In genomic region chr6:157021267-157022021, GRCh38 we compare ENCODE assay signal across 8 cellular contexts.
DNase-seq lines count a peak whose midpoint lies in the region; ATAC-seq and TF ChIP-seq lines count a peak whose summit lies in the region.

No MANE protein-coding gene starts in this region.

- peaks cover 82% of the 10 kb centered on the region for H3K79me2 ChIP-seq in SK-N-SH (ENCODE audit: insufficient read depth)

- H3K9me3 Mint-ChIP-seq in activated naive CD4-positive, alpha-beta T cell treated with anti-CD3 and anti-CD28 coated beads, Interleukin-2, amount 50 U/mL, for 72 hours = no peaks in the 10 kb centered on the region
- no peaks in the 10 kb centered on the region for H3K9me3 Mint-ChIP-seq in glutamatergic neuron (ENCODE audit: unreplicated experiment)

- H3K9me3 ChIP-seq in SK-N-SH = no peaks in the 10 kb centered on the region; the same call in 1 of the 2 replicates
- H3K9me3 ChIP-seq in ovary = no peaks in the 10 kb centered on the region
- H3K9me3 ChIP-seq in thymus (ENCODE audit: control insufficient read depth) = no peaks in the 10 kb centered on the region

- TF ChIP-seq EP300 in SK-N-SH (IDR thresholded peaks at IDR 0.05; ENCODE audit: borderline replicate concordance in 1 of 2, low read depth in 1 of 2, low read length in 1 of 2) (peak in 1 of 2 experiments; percentile 23; a peak in 1 of 4 replicates), ovary (IDR thresholded peaks at IDR 0.05) (no peak)

- H3K36me3 Mint-ChIP-seq in activated naive CD4-positive, alpha-beta T cell treated with anti-CD3 and anti-CD28 coated beads, Interleukin-2, amount 50 U/mL, for 72 hours = peaks cover 0 to 18% of the 10 kb centered on the region in 2 donors
- H3K36me3 Mint-ChIP-seq in glutamatergic neuron (ENCODE audit: unreplicated experiment) = no peaks in the 10 kb centered on the region

- H3K36me3 ChIP-seq in SK-N-SH (replicated peaks in 1 of 2; ENCODE audit: control insufficient read depth in 1 of 2, insufficient read depth in 2 of 2, low read length in 1 of 2) (peaks cover 0 to 10% of the 10 kb centered on the region in 2 experiments), ovary (no peaks in the 10 kb centered on the region), thymus (ENCODE audit: control insufficient read depth, insufficient read depth) (no peaks in the 10 kb centered on the region)

- H3K27me3 ChIP-seq in SK-N-SH (ENCODE audit: insufficient read depth) = no peaks in the 10 kb centered on the region
- H3K27me3 ChIP-seq in ovary = no peaks in the 10 kb centered on the region
- H3K27me3 ChIP-seq in thymus (ENCODE audit: control insufficient read depth, insufficient read depth) = no peaks in the 10 kb centered on the region

- H3K4me3 Mint-ChIP-seq in glutamatergic neuron (ENCODE audit: unreplicated experiment) = peak overlapping the region; percentile 97

- ATAC-seq in activated naive CD4-positive, alpha-beta T cell treated with anti-CD3 and anti-CD28 coated beads, Interleukin-2, amount 50 U/mL, for 72 hours = peak; percentile 87 to 88

- peak overlapping the region; percentile 98 for H3K4me2 ChIP-seq in SK-N-SH

- TF ChIP-seq RAD21 in SK-N-SH (IDR thresholded peaks at IDR 0.05; ENCODE audit: low read length) = peak; percentile 40

- peaks cover 27% of the 10 kb centered on the region for H3F3A ChIP-seq in SK-N-SH (replicated peaks; ENCODE audit: insufficient read depth)

- peak overlapping the region; percentile 99 for H3K9ac ChIP-seq in SK-N-SH

- H3K27ac ChIP-seq in SK-N-SH (ENCODE audit: low read depth in 2 of 2, low read length in 1 of 2) (peak overlapping the region; percentile 98), ovary (peak overlapping the region; percentile 98 to 99), thymus (ENCODE audit: low read depth) (peak overlapping the region; percentile 99)

- H3K4me1 ChIP-seq in SK-N-SH (ENCODE audit: control insufficient read depth in 1 of 2, insufficient read depth in 2 of 2, low read depth in 1 of 2, low read length in 1 of 2) (peaks cover 5 to 16% of the 10 kb centered on the region in 2 experiments), ovary (ENCODE audit: insufficient read depth) (peaks cover 10% of the 10 kb centered on the region), thymus (ENCODE audit: control insufficient read depth, insufficient read depth, low read length) (peaks cover 12% of the 10 kb centered on the region)

- H4K20me1 ChIP-seq in SK-N-SH (ENCODE audit: insufficient read depth) = peaks cover 8% of the 10 kb centered on the region; the same call in 1 of the 2 replicates

- POLR2A ChIA-PET in SK-N-SH (lab: Yijun Ruan, JAX) = interaction anchor here (0.9 kb wide), 1 partner anchor 16 kb away, joined by 4 read pairs; no protein-coding TSS in a partner anchor

- intact Hi-C loops in ovary (cut with DNase I) = loop anchor here in 3 of 4 donors (2.0 to 10.0 kb wide), 4 partner anchors 243 to 457 kb away; partner anchors contain the start of gene ARID1B (in 1 of the 3)

- no peaks in the 10 kb centered on the region for H3K9me2 ChIP-seq in SK-N-SH

- H3K27me3 Mint-ChIP-seq in glutamatergic neuron (ENCODE audit: unreplicated experiment) = peaks cover 10% of the 10 kb centered on the region

- H2AFZ ChIP-seq in SK-N-SH (ENCODE audit: low read depth) = peak overlapping the region; percentile 74; the same call in 1 of the 2 replicates

- H3K4me3 ChIP-seq in SK-N-SH (ENCODE audit: low read depth in 2 of 2, low read length in 1 of 2) (peak overlapping the region; percentile 76 to 80), ovary (peak overlapping the region; percentile 88), thymus (ENCODE audit: low read length) (peak overlapping the region; percentile 86)

- WGBS in SK-N-SH (ENCODE audit: low lambda C conversion rate) = 2% methylated on average over 12 of the region's 92 CpGs
- WGBS in ovary, 3 donors = 0 to 1% (median 0%) methylated on average over 60 to 92 of the region's 92 CpGs
- WGBS in thymus = under 1% methylated on average over 92 of the region's 92 CpGs

- TF ChIP-seq POLR2A in GM10847 (IDR thresholded peaks at IDR 0.05; ENCODE audit: extremely low read depth, insufficient read length) (peak; percentile 85), ovary (IDR thresholded peaks at IDR 0.05) (peak; percentile 95)

- DNase-seq in HCEC 1CT = peak; percentile 84
- DNase-seq in M059J (ENCODE audit: low read depth) = peak; percentile 94
- DNase-seq in SK-N-SH = peak; percentile 94
- DNase-seq in activated naive CD4-positive, alpha-beta T cell treated with anti-CD3 and anti-CD28 coated beads, Interleukin-2, amount 50 U/mL, for 72 hours (ENCODE audit: low spot score in 2 of 2) = peak; percentile 88 to 92
- DNase-seq in glutamatergic neuron = peak; percentile 88
- peak; percentile 90 to 93 (median 93) for DNase-seq in ovary

- TF ChIP-seq CTCF in SK-N-SH (IDR thresholded peaks at IDR 0.05) (peak; percentile 43), glutamatergic neuron (IDR thresholded peaks at IDR 0.05; ENCODE audit: partially characterized antibody, unreplicated experiment) (peak; percentile 51), ovary (IDR thresholded peaks at IDR 0.05) (peak in 2 of 3 donors; percentile 44 to 57)

- CTCF ChIA-PET in SK-N-SH (lab: Yijun Ruan, JAX) = interaction anchor here (0.7 to 1.8 kb wide), 11 partner anchors 11 to 253 kb away, joined by 3 to 5 read pairs (median 3); no protein-coding TSS in a partner anchor

- H3K27ac Mint-ChIP-seq in activated naive CD4-positive, alpha-beta T cell treated with anti-CD3 and anti-CD28 coated beads, Interleukin-2, amount 50 U/mL, for 72 hours = peak overlapping the region; percentile 98 to 100
- H3K27ac Mint-ChIP-seq in glutamatergic neuron (ENCODE audit: unreplicated experiment) = peak overlapping the region; percentile 94

- H3K4me1 Mint-ChIP-seq in glutamatergic neuron (ENCODE audit: low read depth, unreplicated experiment) = peaks cover 18% of the 10 kb centered on the region

TF ChIP-seq in SK-N-SH, 30 proteins besides CTCF, POLR2A, EP300 and RAD21 (continues in another document):
- no peak for TF ChIP-seq NRF1 (IDR thresholded peaks at IDR 0.05; ENCODE audit: low read depth, low read length)
- no peak for TF ChIP-seq FOXM1 (IDR thresholded peaks at IDR 0.05; ENCODE audit: low read depth)
- TF ChIP-seq SMC3 (IDR thresholded peaks at IDR 0.05; ENCODE audit: low read depth, low read length) = 0 out of 2 replicates have a peak, but pooled peaks have one; percentile 1
- TF ChIP-seq JUND (IDR thresholded peaks at IDR 0.05) = no peak
- TF ChIP-seq, protein P1, sequence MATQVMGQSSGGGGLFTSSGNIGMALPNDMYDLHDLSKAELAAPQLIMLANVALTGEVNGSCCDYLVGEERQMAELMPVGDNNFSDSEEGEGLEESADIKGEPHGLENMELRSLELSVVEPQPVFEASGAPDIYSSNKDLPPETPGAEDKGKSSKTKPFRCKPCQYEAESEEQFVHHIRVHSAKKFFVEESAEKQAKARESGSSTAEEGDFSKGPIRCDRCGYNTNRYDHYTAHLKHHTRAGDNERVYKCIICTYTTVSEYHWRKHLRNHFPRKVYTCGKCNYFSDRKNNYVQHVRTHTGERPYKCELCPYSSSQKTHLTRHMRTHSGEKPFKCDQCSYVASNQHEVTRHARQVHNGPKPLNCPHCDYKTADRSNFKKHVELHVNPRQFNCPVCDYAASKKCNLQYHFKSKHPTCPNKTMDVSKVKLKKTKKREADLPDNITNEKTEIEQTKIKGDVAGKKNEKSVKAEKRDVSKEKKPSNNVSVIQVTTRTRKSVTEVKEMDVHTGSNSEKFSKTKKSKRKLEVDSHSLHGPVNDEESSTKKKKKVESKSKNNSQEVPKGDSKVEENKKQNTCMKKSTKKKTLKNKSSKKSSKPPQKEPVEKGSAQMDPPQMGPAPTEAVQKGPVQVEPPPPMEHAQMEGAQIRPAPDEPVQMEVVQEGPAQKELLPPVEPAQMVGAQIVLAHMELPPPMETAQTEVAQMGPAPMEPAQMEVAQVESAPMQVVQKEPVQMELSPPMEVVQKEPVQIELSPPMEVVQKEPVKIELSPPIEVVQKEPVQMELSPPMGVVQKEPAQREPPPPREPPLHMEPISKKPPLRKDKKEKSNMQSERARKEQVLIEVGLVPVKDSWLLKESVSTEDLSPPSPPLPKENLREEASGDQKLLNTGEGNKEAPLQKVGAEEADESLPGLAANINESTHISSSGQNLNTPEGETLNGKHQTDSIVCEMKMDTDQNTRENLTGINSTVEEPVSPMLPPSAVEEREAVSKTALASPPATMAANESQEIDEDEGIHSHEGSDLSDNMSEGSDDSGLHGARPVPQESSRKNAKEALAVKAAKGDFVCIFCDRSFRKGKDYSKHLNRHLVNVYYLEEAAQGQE (IDR thresholded peaks at IDR 0.05; ENCODE audit: low read depth, low read length) = peak; percentile 45; the same call in 1 of the 2 replicates
- TF ChIP-seq GATA2 (CRISPR knock-in tag; IDR thresholded peaks at IDR 0.05) = peak; percentile 42; the same call in 1 of the 2 replicates
- TF ChIP-seq YY1 (IDR thresholded peaks at IDR 0.05; ENCODE audit: low read depth) = no peak; the same call in 1 of the 2 replicates
- TF ChIP-seq, protein P2, sequence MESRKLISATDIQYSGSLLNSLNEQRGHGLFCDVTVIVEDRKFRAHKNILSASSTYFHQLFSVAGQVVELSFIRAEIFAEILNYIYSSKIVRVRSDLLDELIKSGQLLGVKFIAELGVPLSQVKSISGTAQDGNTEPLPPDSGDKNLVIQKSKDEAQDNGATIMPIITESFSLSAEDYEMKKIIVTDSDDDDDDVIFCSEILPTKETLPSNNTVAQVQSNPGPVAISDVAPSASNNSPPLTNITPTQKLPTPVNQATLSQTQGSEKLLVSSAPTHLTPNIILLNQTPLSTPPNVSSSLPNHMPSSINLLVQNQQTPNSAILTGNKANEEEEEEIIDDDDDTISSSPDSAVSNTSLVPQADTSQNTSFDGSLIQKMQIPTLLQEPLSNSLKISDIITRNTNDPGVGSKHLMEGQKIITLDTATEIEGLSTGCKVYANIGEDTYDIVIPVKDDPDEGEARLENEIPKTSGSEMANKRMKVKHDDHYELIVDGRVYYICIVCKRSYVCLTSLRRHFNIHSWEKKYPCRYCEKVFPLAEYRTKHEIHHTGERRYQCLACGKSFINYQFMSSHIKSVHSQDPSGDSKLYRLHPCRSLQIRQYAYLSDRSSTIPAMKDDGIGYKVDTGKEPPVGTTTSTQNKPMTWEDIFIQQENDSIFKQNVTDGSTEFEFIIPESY (IDR thresholded peaks at IDR 0.05; ENCODE audit: borderline replicate concordance, low read depth) = no peak
- peak; percentile 12; the same call in 1 of the 2 replicates for TF ChIP-seq MXI1 (IDR thresholded peaks at IDR 0.05; ENCODE audit: low read depth, low read length)
- TF ChIP-seq TCF12 (IDR thresholded peaks at IDR 0.05) = 0 out of 2 replicates have a peak, but pooled peaks have one; percentile 15
- no peak for TF ChIP-seq EZH2phosphoT487 (IDR thresholded peaks at IDR 0.05; ENCODE audit: borderline replicate concordance, low read depth)
- TF ChIP-seq ELF1 (IDR thresholded peaks at IDR 0.05) = no peak

Comparison
In these comparisons a context has a peak if more than half of its experiments do, and no peak if none do; other contexts are left out.
1. Peak in every context shown above with its lines: DNase-seq, ATAC-seq, H3K4me3 ChIP-seq and H3K27ac ChIP-seq.